8 cellular contexts compared by ENCODE assay signal in the genomic region with DNA sequence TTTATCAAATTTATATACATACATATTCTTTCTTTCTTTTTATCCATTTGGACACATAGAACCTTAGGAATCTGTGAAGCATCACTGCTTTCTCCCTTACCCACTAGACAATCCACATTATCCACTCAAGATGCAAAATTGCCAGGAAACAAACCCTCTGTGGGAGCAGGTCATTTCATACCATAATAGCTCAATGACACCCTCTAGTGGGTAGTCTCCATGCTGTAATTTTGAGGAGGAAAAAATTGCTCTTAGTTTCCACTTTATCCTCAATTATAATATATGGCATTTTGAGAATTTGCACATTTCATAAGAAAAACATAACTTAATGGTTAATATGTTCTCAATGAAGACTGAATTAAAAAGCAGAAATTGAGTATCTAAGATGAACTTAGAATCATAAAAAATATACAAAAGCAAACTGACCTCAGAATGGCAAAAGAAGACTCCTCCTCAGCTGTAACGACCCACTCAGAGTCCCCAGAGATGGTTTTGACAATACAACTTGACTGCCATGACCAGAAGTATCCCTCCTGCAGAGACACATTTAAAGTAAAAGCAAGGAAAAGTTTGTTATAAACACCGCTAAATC.
DNase-seq lines count a peak whose midpoint lies in the region; ATAC-seq and TF ChIP-seq lines count a peak whose summit lies in the region.

No MANE protein-coding gene starts in this region.

- CTCF ChIA-PET in activated CD8-positive, alpha-beta T cell treated with anti-CD3 and anti-CD28 coated beads for 36 hours (lab: Charles Lee) = interaction anchor here (0.9 kb wide), 1 partner anchor 9 kb away, joined by 3 read pairs; no protein-coding TSS in a partner anchor
- CTCF ChIA-PET in activated CD8-positive, alpha-beta T cell treated with anti-CD3 and anti-CD28 coated beads, Interleukin-2, amount 10 ng/mL, durations not matched to agents 7 days and 5 days (lab: Charles Lee) = interaction anchor here (0.9 to 1.4 kb wide), 2 partner anchors 11 to 19 kb away, joined by 3 to 6 read pairs; no protein-coding TSS in a partner anchor

- WGBS in aorta, 2 donors = 83 to 84% methylated on average over 2 of the region's 2 CpGs

- no peak for DNase-seq in activated CD8-positive, alpha-beta T cell treated with anti-CD3 and anti-CD28 coated beads for 36 hours
- no peak for DNase-seq in activated CD8-positive, alpha-beta T cell treated with anti-CD3 and anti-CD28 coated beads, Interleukin-2, amount 10 ng/mL, durations not matched to agents 7 days and 5 days
- DNase-seq in NCI-H69 (lab: John Stamatoyannopoulos, UW) (peak; percentile 48), dermis blood vessel endothelial cell (peak; percentile 48), aorta (no peak)
- no peak for DNase-seq in T-helper 2 cell treated with Interferon-gamma antibody and Interleukin-4, amounts not matched to agents 5 μg/mL and 100 μg/mL, for 36 hours (ENCODE audit: low spot score)

- H3K27me3 ChIP-seq in aorta (ENCODE audit: control insufficient read depth in 1 of 2, insufficient read depth in 2 of 2, low read length in 1 of 2) = no peaks in the 10 kb centered on the region

- H3K27ac ChIP-seq in aorta (ENCODE audit: low read depth in 1 of 2, low read length in 2 of 2) = no peak overlapping the region

- H3K27ac Mint-ChIP-seq in activated CD8-positive, alpha-beta T cell treated with anti-CD3 and anti-CD28 coated beads for 36 hours = no peak overlapping the region
- H3K27ac Mint-ChIP-seq in activated CD8-positive, alpha-beta T cell treated with anti-CD3 and anti-CD28 coated beads, Interleukin-2, amount 10 ng/mL, durations not matched to agents 7 days and 5 days = no peak overlapping the region
- no peak overlapping the region for H3K27ac Mint-ChIP-seq in nephron
- no peak overlapping the region for H3K27ac Mint-ChIP-seq in T-helper 2 cell treated with Interferon-gamma antibody and Interleukin-4, amounts not matched to agents 5 μg/mL and 100 μg/mL, for 36 hours

- intact Hi-C loops in activated CD8-positive, alpha-beta T cell treated with anti-CD3 and anti-CD28 coated beads for 36 hours (cut with micrococcal nuclease) = no loop called here
- intact Hi-C loops in aorta (cut with DNase I) = loop anchor here (5.0 kb wide), 1 partner anchor 1149 kb away; no protein-coding TSS in a partner anchor

- H3K4me1 Mint-ChIP-seq in activated CD8-positive, alpha-beta T cell treated with anti-CD3 and anti-CD28 coated beads for 36 hours (ENCODE audit: low read depth) = no peaks in the 10 kb centered on the region
- no peaks in the 10 kb centered on the region for H3K4me1 Mint-ChIP-seq in activated CD8-positive, alpha-beta T cell treated with anti-CD3 and anti-CD28 coated beads, Interleukin-2, amount 10 ng/mL, durations not matched to agents 7 days and 5 days (ENCODE audit: low read depth)
- H3K4me1 Mint-ChIP-seq in nephron = peaks cover 10% of the 10 kb centered on the region
- no peaks in the 10 kb centered on the region for H3K4me1 Mint-ChIP-seq in T-helper 2 cell treated with Interferon-gamma antibody and Interleukin-4, amounts not matched to agents 5 μg/mL and 100 μg/mL, for 36 hours (ENCODE audit: low read depth)

- no peaks in the 10 kb centered on the region for H3K36me3 ChIP-seq in aorta (ENCODE audit: control insufficient read depth in 1 of 2, insufficient read depth in 2 of 2, low read length in 1 of 2)

- H3K4me1 ChIP-seq in aorta (ENCODE audit: control insufficient read depth in 1 of 2, insufficient read depth in 2 of 2, low read length in 2 of 2) = no peaks in the 10 kb centered on the region

- no peaks in the 10 kb centered on the region for H3K9me3 Mint-ChIP-seq in activated CD8-positive, alpha-beta T cell treated with anti-CD3 and anti-CD28 coated beads for 36 hours
- no peaks in the 10 kb centered on the region for H3K9me3 Mint-ChIP-seq in activated CD8-positive, alpha-beta T cell treated with anti-CD3 and anti-CD28 coated beads, Interleukin-2, amount 10 ng/mL, durations not matched to agents 7 days and 5 days (ENCODE audit: insufficient read depth)
- H3K9me3 Mint-ChIP-seq in nephron = no peaks in the 10 kb centered on the region
- no peaks in the 10 kb centered on the region for H3K9me3 Mint-ChIP-seq in T-helper 2 cell treated with Interferon-gamma antibody and Interleukin-4, amounts not matched to agents 5 μg/mL and 100 μg/mL, for 36 hours

- POLR2A ChIA-PET in activated CD8-positive, alpha-beta T cell treated with anti-CD3 and anti-CD28 coated beads for 36 hours (lab: Charles Lee) = no interaction called here
- POLR2A ChIA-PET in activated CD8-positive, alpha-beta T cell treated with anti-CD3 and anti-CD28 coated beads, Interleukin-2, amount 10 ng/mL, durations not matched to agents 7 days and 5 days (lab: Charles Lee) = no interaction called here

- ATAC-seq in activated CD8-positive, alpha-beta T cell treated with anti-CD3 and anti-CD28 coated beads for 36 hours = no peak
- no peak for ATAC-seq in activated CD8-positive, alpha-beta T cell treated with anti-CD3 and anti-CD28 coated beads, Interleukin-2, amount 10 ng/mL, durations not matched to agents 7 days and 5 days
- ATAC-seq in HG02642 (IDR thresholded peaks at IDR 0.05; ENCODE audit: poor library complexity, unreplicated experiment) (peak; percentile 39), aorta (ENCODE audit: low FRiP score) (no peak)

- no peaks in the 10 kb centered on the region for H3K36me3 Mint-ChIP-seq in activated CD8-positive, alpha-beta T cell treated with anti-CD3 and anti-CD28 coated beads for 36 hours (ENCODE audit: low read depth)
- no peaks in the 10 kb centered on the region for H3K36me3 Mint-ChIP-seq in activated CD8-positive, alpha-beta T cell treated with anti-CD3 and anti-CD28 coated beads, Interleukin-2, amount 10 ng/mL, durations not matched to agents 7 days and 5 days (ENCODE audit: low read depth)
- no peaks in the 10 kb centered on the region for H3K36me3 Mint-ChIP-seq in nephron (ENCODE audit: low read depth)
- H3K36me3 Mint-ChIP-seq in T-helper 2 cell treated with Interferon-gamma antibody and Interleukin-4, amounts not matched to agents 5 μg/mL and 100 μg/mL, for 36 hours (ENCODE audit: low read depth) = no peaks in the 10 kb centered on the region

- H3K9me3 ChIP-seq in aorta (ENCODE audit: control insufficient read depth, low read length) = no peaks in the 10 kb centered on the region

- no peak overlapping the region for H3K4me3 ChIP-seq in aorta (ENCODE audit: low read length in 2 of 2)

- peak; percentile 62 for TF ChIP-seq CTCF in activated CD8-positive, alpha-beta T cell treated with anti-CD3 and anti-CD28 coated beads for 36 hours (IDR thresholded peaks at IDR 0.05)
- peak; percentile 76 to 83 (median 79) for TF ChIP-seq CTCF in nephron (IDR thresholded peaks at IDR 0.05; ENCODE audit: unreplicated experiment in 3 of 3)

- no peak overlapping the region for H3K4me3 Mint-ChIP-seq in activated CD8-positive, alpha-beta T cell treated with anti-CD3 and anti-CD28 coated beads for 36 hours
- H3K4me3 Mint-ChIP-seq in activated CD8-positive, alpha-beta T cell treated with anti-CD3 and anti-CD28 coated beads, Interleukin-2, amount 10 ng/mL, durations not matched to agents 7 days and 5 days = no peak overlapping the region
- no peak overlapping the region for H3K4me3 Mint-ChIP-seq in nephron
- no peak overlapping the region for H3K4me3 Mint-ChIP-seq in T-helper 2 cell treated with Interferon-gamma antibody and Interleukin-4, amounts not matched to agents 5 μg/mL and 100 μg/mL, for 36 hours

- peaks cover 4% of the 10 kb centered on the region for H3K27me3 Mint-ChIP-seq in activated CD8-positive, alpha-beta T cell treated with anti-CD3 and anti-CD28 coated beads for 36 hours
- peaks cover 2% of the 10 kb centered on the region for H3K27me3 Mint-ChIP-seq in activated CD8-positive, alpha-beta T cell treated with anti-CD3 and anti-CD28 coated beads, Interleukin-2, amount 10 ng/mL, durations not matched to agents 7 days and 5 days (ENCODE audit: low read depth)
- H3K27me3 Mint-ChIP-seq in nephron (ENCODE audit: low read depth) = peaks cover 3% of the 10 kb centered on the region
- H3K27me3 Mint-ChIP-seq in T-helper 2 cell treated with Interferon-gamma antibody and Interleukin-4, amounts not matched to agents 5 μg/mL and 100 μg/mL, for 36 hours (ENCODE audit: low read depth) = peaks cover 6% of the 10 kb centered on the region

Comparison
In these comparisons a context has a peak if more than half of its experiments do, and no peak if none do; other contexts are left out.
1. DNase-seq: peak in NCI-H69 (single experiment) and dermis blood vessel endothelial cell (single experiment); none in activated CD8-positive, alpha-beta T cell treated with anti-CD3 and anti-CD28 coated beads for 36 hours (single experiment), activated CD8-positive, alpha-beta T cell treated with anti-CD3 and anti-CD28 coated beads, Interleukin-2, amount 10 ng/mL, durations not matched to agents 7 days and 5 days (single experiment), aorta (0 of 2) and T-helper 2 cell treated with Interferon-gamma antibody and Interleukin-4, amounts not matched to agents 5 μg/mL and 100 μg/mL, for 36 hours (single experiment).